Comparison of ENCODE assay signal across 1 cellular context in the genomic region with DNA sequence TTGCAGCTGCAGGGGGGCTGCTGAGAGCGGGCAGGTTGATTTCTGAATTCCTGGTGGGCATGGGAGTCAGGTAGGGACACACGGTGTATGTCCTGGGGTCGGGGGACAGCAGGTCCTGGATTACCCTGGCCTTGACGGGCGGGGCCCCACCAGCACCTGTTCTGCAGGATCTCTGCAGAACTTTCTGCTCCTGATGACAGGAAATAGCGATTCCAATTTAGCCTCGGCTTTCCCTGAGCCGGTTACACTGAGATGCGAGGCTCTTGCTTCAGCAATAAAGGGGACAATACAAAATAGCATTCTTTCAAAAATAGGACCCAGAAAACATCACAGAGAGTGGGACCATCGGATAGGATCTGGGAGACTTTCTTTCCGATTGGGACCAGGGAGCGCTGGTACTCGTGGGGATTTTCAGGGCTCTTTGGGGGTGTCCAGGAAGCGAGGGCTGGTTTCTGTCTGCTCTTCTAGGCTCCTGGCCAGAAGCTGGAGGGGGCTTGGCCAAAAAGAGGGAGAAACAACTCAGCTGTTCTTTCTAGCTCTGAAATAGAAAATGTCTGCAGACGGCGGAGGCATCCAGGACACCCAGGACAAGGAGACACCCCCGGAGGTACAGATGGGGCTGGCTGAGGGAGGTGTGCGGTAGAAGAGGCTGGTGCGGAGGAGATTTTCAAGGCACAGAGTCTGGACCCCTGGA.
TF ChIP-seq lines count a peak whose summit lies in the region.

No MANE protein-coding gene starts in this region.

TF ChIP-seq in GM23338, 12 proteins besides CTCF, POLR2A, EP300 and RAD21 (continued from another document):
- TF ChIP-seq, protein P1, sequence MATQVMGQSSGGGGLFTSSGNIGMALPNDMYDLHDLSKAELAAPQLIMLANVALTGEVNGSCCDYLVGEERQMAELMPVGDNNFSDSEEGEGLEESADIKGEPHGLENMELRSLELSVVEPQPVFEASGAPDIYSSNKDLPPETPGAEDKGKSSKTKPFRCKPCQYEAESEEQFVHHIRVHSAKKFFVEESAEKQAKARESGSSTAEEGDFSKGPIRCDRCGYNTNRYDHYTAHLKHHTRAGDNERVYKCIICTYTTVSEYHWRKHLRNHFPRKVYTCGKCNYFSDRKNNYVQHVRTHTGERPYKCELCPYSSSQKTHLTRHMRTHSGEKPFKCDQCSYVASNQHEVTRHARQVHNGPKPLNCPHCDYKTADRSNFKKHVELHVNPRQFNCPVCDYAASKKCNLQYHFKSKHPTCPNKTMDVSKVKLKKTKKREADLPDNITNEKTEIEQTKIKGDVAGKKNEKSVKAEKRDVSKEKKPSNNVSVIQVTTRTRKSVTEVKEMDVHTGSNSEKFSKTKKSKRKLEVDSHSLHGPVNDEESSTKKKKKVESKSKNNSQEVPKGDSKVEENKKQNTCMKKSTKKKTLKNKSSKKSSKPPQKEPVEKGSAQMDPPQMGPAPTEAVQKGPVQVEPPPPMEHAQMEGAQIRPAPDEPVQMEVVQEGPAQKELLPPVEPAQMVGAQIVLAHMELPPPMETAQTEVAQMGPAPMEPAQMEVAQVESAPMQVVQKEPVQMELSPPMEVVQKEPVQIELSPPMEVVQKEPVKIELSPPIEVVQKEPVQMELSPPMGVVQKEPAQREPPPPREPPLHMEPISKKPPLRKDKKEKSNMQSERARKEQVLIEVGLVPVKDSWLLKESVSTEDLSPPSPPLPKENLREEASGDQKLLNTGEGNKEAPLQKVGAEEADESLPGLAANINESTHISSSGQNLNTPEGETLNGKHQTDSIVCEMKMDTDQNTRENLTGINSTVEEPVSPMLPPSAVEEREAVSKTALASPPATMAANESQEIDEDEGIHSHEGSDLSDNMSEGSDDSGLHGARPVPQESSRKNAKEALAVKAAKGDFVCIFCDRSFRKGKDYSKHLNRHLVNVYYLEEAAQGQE (IDR thresholded peaks at IDR 0.05; ENCODE audit: unreplicated experiment), result no peak
- TF ChIP-seq ZNF331 (CRISPR knock-in tag; IDR thresholded peaks at IDR 0.05; ENCODE audit: low read depth) (no peak), NANOG (IDR thresholded peaks at IDR 0.05; ENCODE audit: borderline replicate concordance) (no peak), EZH2phosphoT487 (IDR thresholded peaks at IDR 0.05; ENCODE audit: unreplicated experiment) (no peak), ZNF114 (CRISPR knock-in tag; IDR thresholded peaks at IDR 0.05) (no peak), EZH2 (IDR thresholded peaks at IDR 0.05; ENCODE audit: low read depth, unreplicated experiment) (no peak)
- TF ChIP-seq, protein P2, sequence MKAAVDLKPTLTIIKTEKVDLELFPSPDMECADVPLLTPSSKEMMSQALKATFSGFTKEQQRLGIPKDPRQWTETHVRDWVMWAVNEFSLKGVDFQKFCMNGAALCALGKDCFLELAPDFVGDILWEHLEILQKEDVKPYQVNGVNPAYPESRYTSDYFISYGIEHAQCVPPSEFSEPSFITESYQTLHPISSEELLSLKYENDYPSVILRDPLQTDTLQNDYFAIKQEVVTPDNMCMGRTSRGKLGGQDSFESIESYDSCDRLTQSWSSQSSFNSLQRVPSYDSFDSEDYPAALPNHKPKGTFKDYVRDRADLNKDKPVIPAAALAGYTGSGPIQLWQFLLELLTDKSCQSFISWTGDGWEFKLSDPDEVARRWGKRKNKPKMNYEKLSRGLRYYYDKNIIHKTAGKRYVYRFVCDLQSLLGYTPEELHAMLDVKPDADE (IDR thresholded peaks at IDR 0.05), result no peak
